In genomic region chr4:39044364-39044946, GRCh38 we compare ENCODE assay signal across 8 cellular contexts. TPM values are rescaled to one million over a fixed set of nuclear protein-coding genes. Genes with fewer than 3 reads are reported as not detected.
DNase-seq lines count a peak whose midpoint lies in the region; ATAC-seq and TF ChIP-seq lines count a peak whose summit lies in the region.

No MANE protein-coding gene starts in this region.

- peak; percentile 14; the same call in 1 of the 2 replicates for TF ChIP-seq CTCF in AG04450 (IDR thresholded peaks at IDR 0.05; ENCODE audit: low read depth, low read length)
- TF ChIP-seq CTCF in colonic mucosa (IDR thresholded peaks at IDR 0.05), result no peak

- DNase-seq in AG04450 (ENCODE audit: low read depth, low spot score) (peak; percentile 82), NCI-H524 treated with DMSO at 0.1 percent for 48 hours (lab: John Stamatoyannopoulos, UW) (peak; percentile 45), colonic mucosa (peak; percentile 88), left colon (peak; percentile 93 to 94)
- peak; percentile 98 for DNase-seq in activated CD4-positive, alpha-beta T cell treated with anti-CD3 and anti-CD28 coated beads for 48 hours
- DNase-seq in stimulated activated CD4-positive, alpha-beta T cell treated with anti-CD3 and anti-CD28 coated beads, Interleukin-1b, Interleukin-23, amount 100 ng/mL, for 4 hours (ENCODE audit: low read depth in 2 of 2), result peak; percentile 96 to 97

- no peaks in the 10 kb centered on the region for H3K4me1 ChIP-seq in colonic mucosa

- H3K9me3 ChIP-seq in AG04450 (ENCODE audit: control insufficient read depth, insufficient read depth, low read length) (0 out of 2 replicates have a peak, but pooled peaks cover 3% of the 10 kb centered on the region), colonic mucosa (no peaks in the 10 kb centered on the region)

- H3K27me3 ChIP-seq in AG04450 (ENCODE audit: control insufficient read depth, insufficient read depth, low read length), result no peaks in the 10 kb centered on the region
- H3K27me3 ChIP-seq in colonic mucosa, result no peaks in the 10 kb centered on the region

- H3K4me3 ChIP-seq in AG04450 (ENCODE audit: low read depth, low read length) (peak overlapping the region; percentile 74), colonic mucosa (peak overlapping the region; percentile 59)

- POLR2A ChIA-PET in AG04450 (lab: Yijun Ruan, JAX), result interaction anchor here (0.7 to 3.2 kb wide), 10 partner anchors 59 to 215 kb away, joined by 3 to 32 read pairs (median 4); no protein-coding TSS in a partner anchor

- H3K36me3 ChIP-seq in colonic mucosa, result no peaks in the 10 kb centered on the region

- ATAC-seq in GM18873 (IDR thresholded peaks at IDR 0.05; ENCODE audit: low FRiP score, unreplicated experiment) (peak; percentile 51), HG03135 (IDR thresholded peaks at IDR 0.05; ENCODE audit: unreplicated experiment) (peak; percentile 70), left colon (peak; percentile 88)

- peak overlapping the region in 1 of 2 donors; percentile 73 for H3K9ac ChIP-seq in colonic mucosa (ENCODE audit: low read depth in 2 of 2, low read length in 2 of 2)

- peak overlapping the region; percentile 90 for H3K27ac ChIP-seq in AG04450 (ENCODE audit: low read depth, low read length)
- peak overlapping the region; percentile 81 for H3K27ac ChIP-seq in colonic mucosa

- intact Hi-C loops in colonic mucosa (cut with DNase I) (no loop called here), left colon (cut with DNase I, micrococcal nuclease) (no loop called here)

- CTCF ChIA-PET in AG04450 (lab: Charles Lee), result interaction anchor here (0.9 to 1.3 kb wide), 2 partner anchors 57 to 210 kb away, joined by 3 read pairs; no protein-coding TSS in a partner anchor

RNA-seq across cellular contexts. Expression of gene TMEM156, which starts 12.2 kb away (rescaled TPM):
- 1.8 and 2.3 TPM in 2 replicates for polyA plus RNA-seq in AG04450 (2011; rRNA removed)
- polyA minus RNA-seq in AG04450 (2011; rRNA and poly(A)+ RNA removed), result 0.32 and 0.61 TPM in 2 replicates
- total RNA-seq in colonic mucosa (under 1 TPM in 1 of 2 donors, not detected in 1; 0.77 TPM), left colon (under 1 TPM in 1 of 2 donors, not detected in 1; 0.70 TPM)

RNA-seq across cellular contexts. Expression of gene KLHL5, which starts 17.6 kb away (rescaled TPM):
- polyA plus RNA-seq in AG04450 (2011; rRNA removed), result 155 and 184 TPM in 2 replicates
- 212 and 247 TPM in 2 replicates for polyA minus RNA-seq in AG04450 (2011; rRNA and poly(A)+ RNA removed)
- total RNA-seq in colonic mucosa (10 to 100 TPM in 1 of 2 donors, 1 to 10 TPM in 1; 2.6 to 19.1 TPM), left colon (10 to 100 TPM in 1 of 2 donors, 1 to 10 TPM in 1; 2.7 to 13.1 TPM)

Comparison
In these comparisons a context has a peak if more than half of its experiments do, and no peak if none do; other contexts are left out.
1. Peak in every context shown above with its lines: DNase-seq, ATAC-seq, H3K4me3 ChIP-seq and H3K27ac ChIP-seq.
2. DNase-seq: peak in every context shown above with its lines; median percentile 98 in activated CD4-positive, alpha-beta T cell treated with anti-CD3 and anti-CD28 coated beads for 48 hours; 96 in stimulated activated CD4-positive, alpha-beta T cell treated with anti-CD3 and anti-CD28 coated beads, Interleukin-1b, Interleukin-23, amount 100 ng/mL, for 4 hours; 94 in left colon; 88 in colonic mucosa; 82 in AG04450; 45 in NCI-H524 treated with DMSO at 0.1 percent for 48 hours.